In the genomic region with DNA sequence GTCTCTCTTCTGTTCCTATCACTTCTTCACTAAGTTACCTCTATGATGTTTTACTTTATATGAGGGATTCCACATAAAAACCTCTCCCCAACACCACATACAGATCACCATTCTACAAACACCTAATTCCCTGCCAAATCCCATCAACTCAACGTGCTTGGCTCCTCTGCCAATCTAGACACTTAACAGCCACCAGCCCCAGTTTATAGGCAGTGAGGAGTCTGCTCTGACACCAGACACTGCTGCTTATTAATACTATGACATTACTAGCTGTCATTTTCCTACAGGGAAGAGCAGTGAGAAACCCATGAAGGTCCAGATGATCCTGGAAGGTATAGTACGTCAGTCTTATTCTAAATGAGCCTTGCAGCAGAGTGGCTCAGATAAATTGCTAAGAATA, we compare ENCODE assay signal across 26 cellular contexts.
"Had no signal": no experiment of that assay in that cellular context is flagged by ENCODE, and none has a peak within 500 bp of the region (broad histone marks: within the 10 kb centered on the region; RNA-seq: fewer than 3 reads in every experiment).

No MANE protein-coding gene starts in this region.

- ATAC-seq: activated CD8-positive, alpha-beta memory T cell treated with anti-CD3 and anti-CD28 coated beads, Interleukin-2, amount 10 ng/mL, durations not matched to agents 7 days and 5 days; body of pancreas; left lung; natural killer cell treated with Interleukin-12 subunit alpha and Interleukin-12 subunit beta and Interleukin-15 and Interleukin-18, amount 100 ng/mL, for 72 hours; sciatic nerve; upper lobe of right lung had no signal

- H3K4me1 Mint-ChIP-seq: activated CD4-positive, alpha-beta memory T cell treated with anti-CD3 and anti-CD28 coated beads, Interleukin-2, amount 10 ng/mL, durations not matched to agents 7 days and 5 days; activated CD8-positive, alpha-beta memory T cell treated with anti-CD3 and anti-CD28 coated beads, Interleukin-2, amount 10 ng/mL, durations not matched to agents 7 days and 5 days had no signal

- H3K27ac ChIP-seq: body of pancreas, cardiac muscle cell, left lung, neutrophil, ovary, thyroid gland, upper lobe of right lung had no signal

- H3K4me3 Mint-ChIP-seq: activated CD4-positive, alpha-beta memory T cell treated with anti-CD3 and anti-CD28 coated beads, Interleukin-2, amount 10 ng/mL, durations not matched to agents 7 days and 5 days; activated CD4-positive, alpha-beta T cell treated with anti-CD3 and anti-CD28 coated beads, Interleukin-2, amount 10 ng/mL, durations not matched to agents 24 days and 14 days; activated CD8-positive, alpha-beta memory T cell treated with anti-CD3 and anti-CD28 coated beads, Interleukin-2, amount 10 ng/mL, durations not matched to agents 7 days and 5 days; activated naive CD4-positive, alpha-beta T cell treated with anti-CD3 and anti-CD28 coated beads, Interleukin-2, amount 50 U/mL, for 24 hours; dendritic cell treated with granulocyte-macrophage colony-stimulating factor and Interleukin-4, amounts not matched to agents 40 ng/mL and 50 ng/mL, for 4 days; immature natural killer cell; natural killer cell treated with Interleukin-12 subunit alpha and Interleukin-12 subunit beta and Interleukin-15 and Interleukin-18, amount 100 ng/mL, for 72 hours had no signal

- H3K9me3 Mint-ChIP-seq: activated CD4-positive, alpha-beta memory T cell treated with anti-CD3 and anti-CD28 coated beads, Interleukin-2, amount 10 ng/mL, durations not matched to agents 7 days and 5 days; activated CD4-positive, alpha-beta T cell treated with anti-CD3 and anti-CD28 coated beads, Interleukin-2, amount 10 ng/mL, durations not matched to agents 24 days and 14 days; activated naive CD4-positive, alpha-beta T cell treated with anti-CD3 and anti-CD28 coated beads, Interleukin-2, amount 50 U/mL, for 24 hours; dendritic cell treated with granulocyte-macrophage colony-stimulating factor and Interleukin-4, amounts not matched to agents 40 ng/mL and 50 ng/mL, for 4 days; immature natural killer cell; natural killer cell treated with Interleukin-12 subunit alpha and Interleukin-12 subunit beta and Interleukin-15 and Interleukin-18, amount 100 ng/mL, for 72 hours had no signal

- H3K27ac Mint-ChIP-seq: activated CD4-positive, alpha-beta memory T cell treated with anti-CD3 and anti-CD28 coated beads, Interleukin-2, amount 10 ng/mL, durations not matched to agents 7 days and 5 days; activated CD4-positive, alpha-beta T cell treated with anti-CD3 and anti-CD28 coated beads, Interleukin-2, amount 10 ng/mL, durations not matched to agents 24 days and 14 days; activated CD8-positive, alpha-beta memory T cell treated with anti-CD3 and anti-CD28 coated beads, Interleukin-2, amount 10 ng/mL, durations not matched to agents 7 days and 5 days; activated naive CD4-positive, alpha-beta T cell treated with anti-CD3 and anti-CD28 coated beads, Interleukin-2, amount 50 U/mL, for 24 hours; dendritic cell treated with granulocyte-macrophage colony-stimulating factor and Interleukin-4, amounts not matched to agents 40 ng/mL and 50 ng/mL, for 4 days; immature natural killer cell; natural killer cell treated with Interleukin-12 subunit alpha and Interleukin-12 subunit beta and Interleukin-15 and Interleukin-18, amount 100 ng/mL, for 72 hours had no signal

- H3K27me3 Mint-ChIP-seq: activated CD4-positive, alpha-beta memory T cell treated with anti-CD3 and anti-CD28 coated beads, Interleukin-2, amount 10 ng/mL, durations not matched to agents 7 days and 5 days; activated CD4-positive, alpha-beta T cell treated with anti-CD3 and anti-CD28 coated beads, Interleukin-2, amount 10 ng/mL, durations not matched to agents 24 days and 14 days; activated CD8-positive, alpha-beta memory T cell treated with anti-CD3 and anti-CD28 coated beads, Interleukin-2, amount 10 ng/mL, durations not matched to agents 7 days and 5 days; activated naive CD4-positive, alpha-beta T cell treated with anti-CD3 and anti-CD28 coated beads, Interleukin-2, amount 50 U/mL, for 24 hours; dendritic cell treated with granulocyte-macrophage colony-stimulating factor and Interleukin-4, amounts not matched to agents 40 ng/mL and 50 ng/mL, for 4 days; natural killer cell treated with Interleukin-12 subunit alpha and Interleukin-12 subunit beta and Interleukin-15 and Interleukin-18, amount 100 ng/mL, for 72 hours had no signal

- DNase-seq: activated CD4-positive, alpha-beta memory T cell treated with anti-CD3 and anti-CD28 coated beads, Interleukin-2, amount 10 ng/mL, durations not matched to agents 7 days and 5 days; activated CD4-positive, alpha-beta T cell treated with anti-CD3 and anti-CD28 coated beads, Interleukin-2, amount 10 ng/mL, durations not matched to agents 24 days and 14 days; activated CD8-positive, alpha-beta memory T cell treated with anti-CD3 and anti-CD28 coated beads, Interleukin-2, amount 10 ng/mL, durations not matched to agents 7 days and 5 days; activated gamma-delta T cell treated with Interleukin-2 at 50 U/mL for 16 hours; activated T-cell treated with anti-CD3 and anti-CD28 coated beads for 4 hours; anterior cingulate cortex; body of pancreas; effector CD4-positive, alpha-beta T cell; erythroblast; foreskin fibroblast; immature natural killer cell; left lung; mammary epithelial cell; midbrain; ovary; stimulated activated CD4-positive, alpha-beta T cell treated with anti-CD3 and anti-CD28 coated beads, Interleukin-15, amount 100 ng/mL, for 24 hours; stimulated activated naive CD4-positive, alpha-beta T cell treated with Interleukin-2 at 50 U/mL for 16 hours; thyroid gland; upper lobe of right lung had no signal

- H3K4me3 ChIP-seq: body of pancreas, cardiac muscle cell, left lung, ovary, smooth muscle cell, thyroid gland, upper lobe of right lung had no signal

- H3K4me2 ChIP-seq: smooth muscle cell had no signal

- H3K36me3 ChIP-seq: ovary, thyroid gland had no signal

- H3K27me3 ChIP-seq: body of pancreas, cardiac muscle cell, left lung, neutrophil, ovary, thyroid gland, upper lobe of right lung had no signal

- H3K9me3 ChIP-seq: body of pancreas, left lung, neutrophil, ovary, thyroid gland, upper lobe of right lung had no signal
